ENCODE assay signal across 26 cellular contexts in the genomic region with DNA sequence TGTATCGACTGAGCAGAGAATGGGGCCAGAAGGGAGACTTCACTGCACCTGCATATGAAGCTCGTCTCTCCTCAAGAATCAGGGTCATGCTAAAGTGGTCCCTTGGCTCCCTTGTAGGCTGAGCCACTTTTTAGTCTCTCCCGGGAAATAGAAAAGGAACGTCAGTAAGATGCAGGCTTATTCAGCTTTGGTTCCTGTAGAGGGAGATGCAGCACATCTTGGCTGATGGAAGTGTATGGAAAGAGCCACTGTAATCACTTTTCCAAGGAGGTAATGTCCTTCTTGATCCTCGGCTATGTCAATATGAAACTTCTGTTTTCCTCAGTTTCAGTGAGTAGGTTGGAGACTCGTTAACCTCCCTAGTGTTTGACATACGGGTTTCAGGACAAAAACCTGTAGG.
DNase-seq lines count a peak whose midpoint lies in the region; ATAC-seq, FAIRE-seq and TF ChIP-seq lines count a peak whose summit lies in the region.
"Had no signal": no experiment of that assay in that cellular context is flagged by ENCODE, and none has a peak within 500 bp of the region (broad histone marks: within the 10 kb centered on the region; RNA-seq: fewer than 3 reads in every experiment).

No MANE protein-coding gene starts in this region.

- intact Hi-C loops in HepG2 (cut with micrococcal nuclease; ENCODE audit: unreplicated experiment): no loop called here
- intact Hi-C loops in right lobe of liver (cut with DNase I): no loop called here

- no peaks in the 10 kb centered on the region for H3K27me3 Mint-ChIP-seq in T-helper 2 cell treated with Interferon-gamma antibody and Interleukin-4, amounts not matched to agents 5 μg/mL and 100 μg/mL, for 36 hours (ENCODE audit: low read depth)
- H3K27me3 Mint-ChIP-seq: activated naive CD4-positive, alpha-beta T cell treated with anti-CD3 and anti-CD28 coated beads, Interleukin-2, amount 50 U/mL, for 24 hours; naive thymus-derived CD8-positive, alpha-beta T cell; T-cell had no signal

- in situ Hi-C loops in HepG2 (cut with HindIII; ENCODE audit: extremely low pct_ligation_motif_present, low pct_unique_long_range_greater_than_20kb): no loop called here

- TF ChIP-seq POLR2A in HepG2 (IDR thresholded peaks at IDR 0.05; ENCODE audit: insufficient read depth in 1 of 2, low read depth in 2 of 2, low read length in 2 of 2) (no peak), right lobe of liver (IDR thresholded peaks at IDR 0.05) (no peak)

- no TSS peak for BruUV-seq in HepG2 (replicated peaks; lab: Mats Ljungman, UMichigan)

- no peaks in the 10 kb centered on the region for H4K20me1 ChIP-seq in HepG2 (ENCODE audit: insufficient read depth, low read length)

- peak overlapping the region; percentile 6 for H2AFZ ChIP-seq in HepG2 (ENCODE audit: low read length)

- H3K27ac Mint-ChIP-seq in T-helper 2 cell treated with Interferon-gamma antibody and Interleukin-4, amounts not matched to agents 5 μg/mL and 100 μg/mL, for 36 hours: no peak overlapping the region
- H3K27ac Mint-ChIP-seq: activated naive CD4-positive, alpha-beta T cell treated with anti-CD3 and anti-CD28 coated beads, Interleukin-2, amount 50 U/mL, for 24 hours; activated T-helper 2 cell treated with anti-CD3 and anti-CD28 coated beads, Interferon-gamma antibody, Interleukin-2, Interleukin-4, amounts not matched to agents 10 μg/mL and 5 μg/mL and 100 μg/mL, durations not matched to agents 14 hours and 24 hours and 36 hours; naive thymus-derived CD8-positive, alpha-beta T cell; T-cell had no signal

- peak overlapping the region; percentile 36 for H3K9ac ChIP-seq in HepG2 (ENCODE audit: insufficient read depth, low read depth, low read length)

- ATAC-seq in HepG2 (no peak), right lobe of liver (no peak), HG02571 (IDR thresholded peaks at IDR 0.05; ENCODE audit: unreplicated experiment) (no peak)
- ATAC-seq: activated CD4-positive, CD25-positive, alpha-beta regulatory T cell treated with anti-CD3 and anti-CD28 coated beads, Interleukin-2, amount 50 U/mL, for 24 hours; naive thymus-derived CD8-positive, alpha-beta T cell; pancreas; T-cell had no signal

- DNase-seq in HepG2 (ENCODE audit: low spot score) (no peak), right lobe of liver (no peak), WERI-Rb-1 (no peak), iPS-NIHi11 (ENCODE audit: low spot score) (peak; percentile 13), amygdala (lab: John Stamatoyannopoulos, UW) (no peak), NCI-H345 treated with DMSO at 0.1 percent for 48 hours (lab: John Stamatoyannopoulos, UW; ENCODE audit: unreplicated experiment) (no peak)
- no peak for DNase-seq in T-helper 2 cell treated with Interferon-gamma antibody and Interleukin-4, amounts not matched to agents 5 μg/mL and 100 μg/mL, for 36 hours (ENCODE audit: low spot score)
- DNase-seq: activated CD4-positive, alpha-beta T cell treated with anti-CD3 and anti-CD28 coated beads, Interleukin-2, amount 50 U/mL, for 48 hours; activated CD8-positive, alpha-beta memory T cell treated with anti-CD3 and anti-CD28 coated beads, Interleukin-2, amount 50 U/mL, for 48 hours; DND-41; esophagus squamous epithelium; foreskin melanocyte; naive thymus-derived CD8-positive, alpha-beta T cell; NCI-H526; pancreas; stimulated activated CD4-positive, alpha-beta T cell treated with anti-CD3 and anti-CD28 coated beads, Interleukin-2, amount 100 ng/mL, for 48 hours; T-cell; trophoblast cell had no signal

- CTCF ChIA-PET in HepG2 (lab: Yijun Ruan, JAX; ENCODE audit: low intra/inter-chr PET ratio, low total read pairs): no interaction called here

- TF ChIP-seq CTCF in HepG2 (CRISPR knock-in tag; IDR thresholded peaks at IDR 0.05): no peak
- TF ChIP-seq CTCF in right lobe of liver (IDR thresholded peaks at IDR 0.05): peak in 2 of 4 donors; percentile 6 to 41
- 0 out of 2 replicates have a peak, but pooled peaks have one; percentile 5 for TF ChIP-seq CTCF in WERI-Rb-1 (IDR thresholded peaks at IDR 0.05; ENCODE audit: low read depth, low read length)

- H3K4me1 Mint-ChIP-seq in T-helper 2 cell treated with Interferon-gamma antibody and Interleukin-4, amounts not matched to agents 5 μg/mL and 100 μg/mL, for 36 hours (ENCODE audit: low read depth): no peaks in the 10 kb centered on the region
- H3K4me1 Mint-ChIP-seq: activated naive CD4-positive, alpha-beta T cell treated with anti-CD3 and anti-CD28 coated beads, Interleukin-2, amount 50 U/mL, for 24 hours; naive thymus-derived CD8-positive, alpha-beta T cell; T-cell had no signal

- H3K9me3 ChIP-seq in HepG2 (ENCODE audit: low read length): no peaks in the 10 kb centered on the region
- no peaks in the 10 kb centered on the region for H3K9me3 ChIP-seq in right lobe of liver
- no peaks in the 10 kb centered on the region for H3K9me3 ChIP-seq in WERI-Rb-1 (ENCODE audit: severe bottlenecking)
- H3K9me3 ChIP-seq: breast epithelium, esophagus squamous epithelium, pancreas had no signal

- no peak overlapping the region for H3K4me3 Mint-ChIP-seq in T-helper 2 cell treated with Interferon-gamma antibody and Interleukin-4, amounts not matched to agents 5 μg/mL and 100 μg/mL, for 36 hours
- H3K4me3 Mint-ChIP-seq: activated naive CD4-positive, alpha-beta T cell treated with anti-CD3 and anti-CD28 coated beads, Interleukin-2, amount 50 U/mL, for 24 hours; naive thymus-derived CD8-positive, alpha-beta T cell; T-cell had no signal

- H3K27me3 ChIP-seq in HepG2 (ENCODE audit: control insufficient read depth in 1 of 2, insufficient read depth in 2 of 2, low read length in 2 of 2) (no peaks in the 10 kb centered on the region; a peak in 1 of 5 replicates), right lobe of liver (no peaks in the 10 kb centered on the region), WERI-Rb-1 (ENCODE audit: insufficient read depth, low read depth, severe bottlenecking) (no peaks in the 10 kb centered on the region)
- H3K27me3 ChIP-seq: breast epithelium, esophagus squamous epithelium, pancreas had no signal

- H3K36me3 ChIP-seq in HepG2 (replicated peaks in 1 of 2; ENCODE audit: control insufficient read depth in 1 of 2, insufficient read depth in 2 of 2, low read length in 2 of 2): no peaks in the 10 kb centered on the region
- H3K36me3 ChIP-seq in right lobe of liver: no peaks in the 10 kb centered on the region
- no peaks in the 10 kb centered on the region for H3K36me3 ChIP-seq in WERI-Rb-1
- H3K36me3 ChIP-seq: breast epithelium, esophagus squamous epithelium, pancreas had no signal

- 79% methylated on average over 7 of the region's 7 CpGs for WGBS in HepG2 (ENCODE audit: low lambda C conversion rate)
- 65% methylated on average over 7 of the region's 7 CpGs for WGBS in right lobe of liver (ENCODE audit: insufficient coverage, low coverage, low lambda C conversion rate, missing lambda C conversion rate)

- TF ChIP-seq EP300 in HepG2 (IDR thresholded peaks at IDR 0.05; ENCODE audit: low read depth in 2 of 2, low read length in 2 of 2) (no peak), HepG2 (CRISPR knock-in tag; IDR thresholded peaks at IDR 0.05; ENCODE audit: borderline replicate concordance) (no peak)

- H3K4me2 ChIP-seq in HepG2 (ENCODE audit: low read depth, low read length): no peak overlapping the region; the same call in 1 of the 2 replicates

- no peak for FAIRE-seq in HepG2 (lab: Jason Lieb, UNC)
- FAIRE-seq: keratinocyte, pancreas, RCC 7860 had no signal

- POLR2A ChIA-PET in HepG2 (lab: Yijun Ruan, JAX): no interaction called here

- TF ChIP-seq RAD21 in HepG2 (CRISPR knock-in tag; IDR thresholded peaks at IDR 0.05): no peak

- H3K4me1 ChIP-seq in HepG2 (ENCODE audit: insufficient read depth, low read length) (peaks cover 92% of the 10 kb centered on the region), right lobe of liver (peaks cover 0 to 26% (median 13%) of the 10 kb centered on the region in 4 donors)
- H3K4me1 ChIP-seq: breast epithelium, esophagus squamous epithelium had no signal

- H3K79me2 ChIP-seq in HepG2 (ENCODE audit: insufficient read depth, low read length): no peaks in the 10 kb centered on the region

- no peaks in the 10 kb centered on the region for H3K36me3 Mint-ChIP-seq in T-helper 2 cell treated with Interferon-gamma antibody and Interleukin-4, amounts not matched to agents 5 μg/mL and 100 μg/mL, for 36 hours (ENCODE audit: low read depth)
- H3K36me3 Mint-ChIP-seq: activated naive CD4-positive, alpha-beta T cell treated with anti-CD3 and anti-CD28 coated beads, Interleukin-2, amount 50 U/mL, for 24 hours; naive thymus-derived CD8-positive, alpha-beta T cell; T-cell had no signal

- H3K4me3 ChIP-seq in HepG2 (replicated peaks in 1 of 3; ENCODE audit: insufficient read depth in 1 of 3, low read depth in 2 of 3, low read length in 3 of 3) (no peak overlapping the region), right lobe of liver (no peak overlapping the region), WERI-Rb-1 (ENCODE audit: low read depth, low read length) (no peak overlapping the region)
- H3K4me3 ChIP-seq: breast epithelium, coronary artery, esophagus squamous epithelium, pancreas had no signal

- H3K27ac ChIP-seq in HepG2 (ENCODE audit: extremely low read length, insufficient read depth, low read length): peak overlapping the region; percentile 62
- H3K27ac ChIP-seq in right lobe of liver: no peak overlapping the region
- H3K27ac ChIP-seq in WERI-Rb-1: no peak overlapping the region
- H3K27ac ChIP-seq: breast epithelium, coronary artery, esophagus squamous epithelium, pancreas had no signal

- no peaks in the 10 kb centered on the region for H3K9me3 Mint-ChIP-seq in T-helper 2 cell treated with Interferon-gamma antibody and Interleukin-4, amounts not matched to agents 5 μg/mL and 100 μg/mL, for 36 hours
- H3K9me3 Mint-ChIP-seq: activated naive CD4-positive, alpha-beta T cell treated with anti-CD3 and anti-CD28 coated beads, Interleukin-2, amount 50 U/mL, for 24 hours; activated T-helper 2 cell treated with anti-CD3 and anti-CD28 coated beads, Interferon-gamma antibody, Interleukin-2, Interleukin-4, amounts not matched to agents 10 μg/mL and 5 μg/mL and 100 μg/mL, durations not matched to agents 14 hours and 24 hours and 36 hours had no signal

TF ChIP-seq in HepG2, 621 proteins besides CTCF, POLR2A, EP300 and RAD21:
- TF ChIP-seq STAG1 (CRISPR knock-in tag; IDR thresholded peaks at IDR 0.05) (peak; percentile 24; the same call in 1 of the 2 replicates), ESRRA (CRISPR knock-in tag; IDR thresholded peaks at IDR 0.05; ENCODE audit: low read depth) (no peak), ERF (CRISPR knock-in tag; IDR thresholded peaks at IDR 0.05) (0 out of 2 replicates have a peak, but pooled peaks have one; percentile 18)
